In genomic region chr14:61466249-61466904, GRCh38 we compare ENCODE assay signal across 10 cellular contexts.
A peak's percentile ranks its signal among the peaks of the same experiment; 100 is the strongest.
DNase-seq lines count a peak whose midpoint lies in the region; ATAC-seq, FAIRE-seq and TF ChIP-seq lines count a peak whose summit lies in the region.
"Had no signal": no experiment of that assay in that cellular context is flagged by ENCODE, and none has a peak within 500 bp of the region (broad histone marks: within the 10 kb centered on the region; RNA-seq: fewer than 3 reads in every experiment).

No MANE protein-coding gene starts in this region.

- no peak overlapping the region for H3K4me3 Mint-ChIP-seq in activated T-helper 17 cell treated with anti-CD3 and anti-CD28 coated beads, Interleukin-2, amount 50 U/mL, for 72 hours
- H3K4me3 Mint-ChIP-seq: T-helper 1 cell treated with Interleukin-12 subunit alpha and Interleukin-12 subunit beta and Interleukin-4 antibody, amounts not matched to agents 30 μg/mL and 1 μg/mL, for 36 hours had no signal

- DNase-seq in GM04503 (ENCODE audit: low read depth) (peak; percentile 89), heart left ventricle (peak; percentile 70 to 92 (median 80)), psoas muscle (peak; percentile 65 to 72), frontal cortex (ENCODE audit: low spot score in 2 of 2) (no peak), KBM-7 (no peak), GDM1 (lab: John Stamatoyannopoulos, UW) (no peak)
- no peak for DNase-seq in stimulated activated CD4-positive, alpha-beta T cell treated with anti-CD3 and anti-CD28 coated beads, Interleukin-2, amount 100 ng/mL, for 48 hours
- DNase-seq: KG1 had no signal

- H3K27ac Mint-ChIP-seq in activated T-helper 17 cell treated with anti-CD3 and anti-CD28 coated beads, Interleukin-2, amount 50 U/mL, for 72 hours: peak overlapping the region; percentile 28
- H3K27ac Mint-ChIP-seq: T-helper 1 cell treated with Interleukin-12 subunit alpha and Interleukin-12 subunit beta and Interleukin-4 antibody, amounts not matched to agents 30 μg/mL and 1 μg/mL, for 36 hours had no signal

- FAIRE-seq in frontal cortex (lab: Jason Lieb, UNC): no peak

- in situ Hi-C loops in KBM-7 (cut with MboI; ENCODE audit: low pct_unique_long_range_greater_than_20kb, low sequenced_read_pairs): loop anchor here (25.0 kb wide), 1 partner anchor 671 kb away; no protein-coding TSS in a partner anchor

- peak overlapping the region; percentile 53 to 99 (median 81) for H3K27ac ChIP-seq in heart left ventricle
- no peak overlapping the region for H3K27ac ChIP-seq in psoas muscle

- no peak overlapping the region for H3K4me3 ChIP-seq in heart left ventricle
- H3K4me3 ChIP-seq in psoas muscle: no peak overlapping the region

- H3K9me3 ChIP-seq in heart left ventricle: peaks cover 0 to 6% (median 0%) of the 10 kb centered on the region in 12 donors
- H3K9me3 ChIP-seq in psoas muscle: no peaks in the 10 kb centered on the region

- no peaks in the 10 kb centered on the region for H3K9me3 Mint-ChIP-seq in activated T-helper 17 cell treated with anti-CD3 and anti-CD28 coated beads, Interleukin-2, amount 50 U/mL, for 72 hours

- H3K36me3 ChIP-seq in heart left ventricle: peaks cover 0 to 5% (median 0%) of the 10 kb centered on the region in 9 donors
- H3K36me3 ChIP-seq in psoas muscle (ENCODE audit: insufficient read depth in 1 of 2, low read depth in 1 of 2): no peaks in the 10 kb centered on the region

- peak in 1 of 2 donors; percentile 20 for TF ChIP-seq POLR2A in heart left ventricle (IDR thresholded peaks at IDR 0.05)

- H3K4me1 ChIP-seq in heart left ventricle (peaks cover 3 to 79% (median 68%) of the 10 kb centered on the region in 12 donors), psoas muscle (peaks cover 11% of the 10 kb centered on the region)

- H3K27me3 ChIP-seq in heart left ventricle: no peaks in the 10 kb centered on the region
- no peaks in the 10 kb centered on the region for H3K27me3 ChIP-seq in psoas muscle (ENCODE audit: insufficient read depth in 3 of 3, low read length in 2 of 3)

- ATAC-seq in activated T-helper 17 cell treated with anti-CD3 and anti-CD28 coated beads, Interleukin-2, amount 50 U/mL, for 72 hours (replicated peaks): no peak
- ATAC-seq in heart left ventricle (peak; percentile 83 to 92 (median 89)), psoas muscle (peak; percentile 47 to 87 (median 80))

- H3K36me3 Mint-ChIP-seq in activated T-helper 17 cell treated with anti-CD3 and anti-CD28 coated beads, Interleukin-2, amount 50 U/mL, for 72 hours (ENCODE audit: low read depth): peaks cover 100% of the 10 kb centered on the region

- TF ChIP-seq CTCF in heart left ventricle (IDR thresholded peaks at IDR 0.05) (no peak), psoas muscle (IDR thresholded peaks at IDR 0.05) (no peak)

- intact Hi-C loops in heart left ventricle (cut with DNase I) (loop anchor here in 5 of 10 donors (2.0 to 10.0 kb wide), 4 partner anchors 121 to 298 kb away; partner anchors contain the start of genes SNAPC1 (in 3 of the 5) and HIF1A (in 1 of the 5)), psoas muscle (cut with DNase I) (loop anchor here in 1 of 2 donors (10.0 kb wide), 1 partner anchor 658 kb away; no protein-coding TSS in a partner anchor)

- 51 to 64% (median 57%) methylated on average over 16 to 17 of the region's 17 CpGs for WGBS in heart left ventricle, 4 donors
- 73 to 76% (median 74%) methylated on average over 17 of the region's 17 CpGs for WGBS in psoas muscle, 3 donors

- no peaks in the 10 kb centered on the region for H3K27me3 Mint-ChIP-seq in activated T-helper 17 cell treated with anti-CD3 and anti-CD28 coated beads, Interleukin-2, amount 50 U/mL, for 72 hours

- peaks cover 60% of the 10 kb centered on the region for H3K4me1 Mint-ChIP-seq in activated T-helper 17 cell treated with anti-CD3 and anti-CD28 coated beads, Interleukin-2, amount 50 U/mL, for 72 hours

Comparison
In these comparisons a context has a peak if more than half of its experiments do, and no peak if none do; other contexts are left out.
1. DNase-seq: peak in GM04503 (single experiment), heart left ventricle (5 of 5) and psoas muscle (2 of 2); none in frontal cortex (0 of 2), KBM-7 (single experiment), stimulated activated CD4-positive, alpha-beta T cell treated with anti-CD3 and anti-CD28 coated beads, Interleukin-2, amount 100 ng/mL, for 48 hours (0 of 2) and GDM1 (single experiment).